Comparison of ENCODE assay signal across 8 cellular contexts in genomic region chr4:174358823-174359222, GRCh38.
DNase-seq lines count a peak whose midpoint lies in the region; ATAC-seq and TF ChIP-seq lines count a peak whose summit lies in the region.

No MANE protein-coding gene starts in this region.

- H3K4me3 ChIP-seq in adipocyte (ENCODE audit: low read length) (no peak overlapping the region), endodermal cell (ENCODE audit: low read length) (no peak overlapping the region)

- no peak overlapping the region for H3K9ac ChIP-seq in adipocyte (ENCODE audit: low read length)
- no peak overlapping the region for H3K9ac ChIP-seq in endodermal cell (ENCODE audit: extremely low read depth, low read length, poor library complexity, severe bottlenecking)

- WGBS in endodermal cell (ENCODE audit: insufficient coverage in 1 of 2, insufficient read length in 1 of 2), 2 experiments, result 100% methylated on average over 1 of the region's 1 CpG; no CpG with 5 or more reads in 1 of the 2 experiments

- peak; percentile 97 for ATAC-seq in GM19351 (IDR thresholded peaks at IDR 0.05; ENCODE audit: unreplicated experiment)
- peak; percentile 95 for ATAC-seq in HG03139 (IDR thresholded peaks at IDR 0.05; ENCODE audit: unreplicated experiment)

- H3K27ac Mint-ChIP-seq in endodermal cell, result no peak overlapping the region

- H3K36me3 ChIP-seq in adipocyte (ENCODE audit: control insufficient read depth, insufficient read depth, low read length, severe bottlenecking) (no peaks in the 10 kb centered on the region), endodermal cell (ENCODE audit: control insufficient read depth, insufficient read depth, low read length) (no peaks in the 10 kb centered on the region)

- no peaks in the 10 kb centered on the region for H3K36me3 Mint-ChIP-seq in endodermal cell (ENCODE audit: low read depth)

- H3K4me3 Mint-ChIP-seq in endodermal cell, result no peak overlapping the region

- no peak for TF ChIP-seq CTCF in endodermal cell (conservative IDR thresholded peaks at IDR 0.05)

- H3K4me1 ChIP-seq in adipocyte (ENCODE audit: control insufficient read depth, insufficient read depth, low read length), result peaks cover 5% of the 10 kb centered on the region
- H3K4me1 ChIP-seq in endodermal cell (ENCODE audit: control insufficient read depth, insufficient read depth, low read length), result peaks cover under 1% of the 10 kb centered on the region

- H3K27me3 ChIP-seq in adipocyte (replicated peaks; ENCODE audit: control insufficient read depth, insufficient read depth, low read length) (no peaks in the 10 kb centered on the region), endodermal cell (ENCODE audit: control insufficient read depth, insufficient read depth, low read length, poor library complexity, severe bottlenecking) (no peaks in the 10 kb centered on the region)

- no peaks in the 10 kb centered on the region for H3K27me3 Mint-ChIP-seq in endodermal cell (ENCODE audit: insufficient read depth)

- peaks cover 1% of the 10 kb centered on the region for H3K4me1 Mint-ChIP-seq in endodermal cell

- H3K27ac ChIP-seq in endodermal cell (ENCODE audit: low read depth, low read length), result no peak overlapping the region

- H3K9me3 ChIP-seq in adipocyte (ENCODE audit: control insufficient read depth, low read length) (no peaks in the 10 kb centered on the region), endodermal cell (ENCODE audit: control insufficient read depth, low read length) (no peaks in the 10 kb centered on the region)

- H3K9me3 Mint-ChIP-seq in endodermal cell, result peaks cover 13% of the 10 kb centered on the region

- DNase-seq in Ammon's horn (ENCODE audit: low spot score) (peak; percentile 7), adipocyte (ENCODE audit: low read depth) (peak; percentile 55), pons (ENCODE audit: low spot score) (no peak), anterior cingulate cortex (lab: John Stamatoyannopoulos, UW) (no peak), endodermal cell (no peak)
- no peak for DNase-seq in stimulated activated CD4-positive, alpha-beta T cell treated with anti-CD3 and anti-CD28 coated beads, Interleukin-2, amount 100 ng/mL, for 48 hours

Comparison
In these comparisons a context has a peak if more than half of its experiments do, and no peak if none do; other contexts are left out.
1. DNase-seq: peak in Ammon's horn (single experiment) and adipocyte (single experiment); none in pons (single experiment), anterior cingulate cortex (0 of 58), stimulated activated CD4-positive, alpha-beta T cell treated with anti-CD3 and anti-CD28 coated beads, Interleukin-2, amount 100 ng/mL, for 48 hours (0 of 2) and endodermal cell (single experiment).